Comparison of ENCODE assay signal across 8 cellular contexts in genomic region chr7:17300012-17300411, GRCh38. TPM values are rescaled to one million over a fixed set of nuclear protein-coding genes. Genes with fewer than 3 reads are reported as not detected.
A peak's percentile ranks its signal among the peaks of the same experiment; 100 is the strongest.
DNase-seq lines count a peak whose midpoint lies in the region; ATAC-seq and TF ChIP-seq lines count a peak whose summit lies in the region.

No MANE protein-coding gene starts in this region.

- H3K36me3 ChIP-seq in naive thymus-derived CD4-positive, alpha-beta T cell (ENCODE audit: control insufficient read depth in 2 of 3, insufficient read depth in 3 of 3, low read length in 3 of 3): peaks cover 0 to 9% (median 0%) of the 10 kb centered on the region in 3 experiments

- H3K4me1 Mint-ChIP-seq in dendritic cell treated with granulocyte-macrophage colony-stimulating factor and Interleukin-4, amounts not matched to agents 40 ng/mL and 50 ng/mL, for 4 days (ENCODE audit: low read depth): peaks cover 21% of the 10 kb centered on the region
- peaks cover 32 to 51% (median 39%) of the 10 kb centered on the region in 7 donors for H3K4me1 Mint-ChIP-seq in naive thymus-derived CD4-positive, alpha-beta T cell

- H3K4me3 Mint-ChIP-seq in dendritic cell treated with granulocyte-macrophage colony-stimulating factor and Interleukin-4, amounts not matched to agents 40 ng/mL and 50 ng/mL, for 4 days: peak overlapping the region; percentile 99
- H3K4me3 Mint-ChIP-seq in naive thymus-derived CD4-positive, alpha-beta T cell: peak overlapping the region; percentile 86 to 98 (median 90)

- no peaks in the 10 kb centered on the region for H3K27me3 ChIP-seq in naive thymus-derived CD4-positive, alpha-beta T cell (ENCODE audit: control insufficient read depth in 2 of 2, insufficient read depth in 2 of 2, low read length in 2 of 2)

- no peaks in the 10 kb centered on the region for H3K27me3 Mint-ChIP-seq in dendritic cell treated with granulocyte-macrophage colony-stimulating factor and Interleukin-4, amounts not matched to agents 40 ng/mL and 50 ng/mL, for 4 days
- H3K27me3 Mint-ChIP-seq in naive thymus-derived CD4-positive, alpha-beta T cell: no peaks in the 10 kb centered on the region

- peaks cover 8% of the 10 kb centered on the region for H3K9me3 Mint-ChIP-seq in dendritic cell treated with granulocyte-macrophage colony-stimulating factor and Interleukin-4, amounts not matched to agents 40 ng/mL and 50 ng/mL, for 4 days
- H3K9me3 Mint-ChIP-seq in naive thymus-derived CD4-positive, alpha-beta T cell: peaks cover 0 to 11% (median 0%) of the 10 kb centered on the region in 11 donors

- H3K27ac ChIP-seq in naive thymus-derived CD4-positive, alpha-beta T cell (ENCODE audit: low read depth, low read length): peak overlapping the region; percentile 89

- peaks cover 33% of the 10 kb centered on the region for H3K36me3 Mint-ChIP-seq in dendritic cell treated with granulocyte-macrophage colony-stimulating factor and Interleukin-4, amounts not matched to agents 40 ng/mL and 50 ng/mL, for 4 days (ENCODE audit: low read depth)
- H3K36me3 Mint-ChIP-seq in naive thymus-derived CD4-positive, alpha-beta T cell: peaks cover 0 to 13% (median 0%) of the 10 kb centered on the region in 5 donors

- no peaks in the 10 kb centered on the region for H3K9me3 ChIP-seq in naive thymus-derived CD4-positive, alpha-beta T cell (ENCODE audit: control insufficient read depth in 2 of 3, low read length in 3 of 3)

- peaks cover 13 to 26% of the 10 kb centered on the region in 2 donors for H3K4me1 ChIP-seq in naive thymus-derived CD4-positive, alpha-beta T cell (ENCODE audit: control insufficient read depth in 2 of 2, insufficient read depth in 2 of 2, low read length in 2 of 2)

- no peak for TF ChIP-seq CTCF in AG04449 (IDR thresholded peaks at IDR 0.05; ENCODE audit: insufficient read depth, low read length, missing control alignments)

- no peak for ATAC-seq in naive thymus-derived CD4-positive, alpha-beta T cell
- ATAC-seq in HG02870 (IDR thresholded peaks at IDR 0.05; ENCODE audit: unreplicated experiment): no peak
- ATAC-seq in GM21717 (IDR thresholded peaks at IDR 0.05; ENCODE audit: unreplicated experiment): no peak
- ATAC-seq in HG03378 (IDR thresholded peaks at IDR 0.05; ENCODE audit: unreplicated experiment): no peak

- CTCF ChIA-PET in AG04449 (lab: Yijun Ruan, JAX): interaction anchor here (0.9 to 2.1 kb wide), 5 partner anchors 9 to 350 kb away, joined by 4 to 12 read pairs (median 5); no protein-coding TSS in a partner anchor
- CTCF ChIA-PET in naive thymus-derived CD4-positive, alpha-beta T cell (lab: Charles Lee): interaction anchor here (0.7 kb wide), 1 partner anchor 65 kb away, joined by 3 read pairs; no protein-coding TSS in a partner anchor

- POLR2A ChIA-PET in AG04449 (lab: Yijun Ruan, JAX): no interaction called here
- POLR2A ChIA-PET in naive thymus-derived CD4-positive, alpha-beta T cell (lab: Charles Lee): interaction anchor here (0.9 to 1.2 kb wide), 4 partner anchors 15 to 288 kb away, joined by 3 read pairs; no protein-coding TSS in a partner anchor

- peak overlapping the region; percentile 76 for H3K4me3 ChIP-seq in AG04449 (ENCODE audit: low read depth, low read length)
- H3K4me3 ChIP-seq in naive thymus-derived CD4-positive, alpha-beta T cell (ENCODE audit: low read length): peak overlapping the region; percentile 70

- peak overlapping the region; percentile 95 for H3K27ac Mint-ChIP-seq in dendritic cell treated with granulocyte-macrophage colony-stimulating factor and Interleukin-4, amounts not matched to agents 40 ng/mL and 50 ng/mL, for 4 days
- H3K27ac Mint-ChIP-seq in naive thymus-derived CD4-positive, alpha-beta T cell: peak overlapping the region; percentile 77 to 96 (median 87)

- DNase-seq in AG04449 (ENCODE audit: low read depth, low spot score): no peak
- peak; percentile 35 for DNase-seq in LHCN-M2 (ENCODE audit: low read depth)
- DNase-seq in naive thymus-derived CD4-positive, alpha-beta T cell: peak in 1 of 9 donors; percentile 9
- DNase-seq in NCI-H187 treated with DMSO at 0.1 percent for 48 hours (lab: John Stamatoyannopoulos, UW): no peak

- intact Hi-C loops in dendritic cell treated with granulocyte-macrophage colony-stimulating factor and Interleukin-4, amounts not matched to agents 40 ng/mL and 50 ng/mL, for 4 days (cut with micrococcal nuclease): loop anchor here (2.0 to 10.0 kb wide), 3 partner anchors 235 to 318 kb away; no protein-coding TSS in a partner anchor
- intact Hi-C loops in naive thymus-derived CD4-positive, alpha-beta T cell (cut with micrococcal nuclease): loop anchor here (1.0 to 5.0 kb wide), 6 partner anchors 141 to 368 kb away; no protein-coding TSS in a partner anchor

RNA-seq across cellular contexts. Expression of gene AHR, which starts 1.6 kb away (rescaled TPM):
- 91.3 and 93.2 TPM in 2 replicates for total RNA-seq in LHCN-M2 (2014; rRNA removed)
- polyA plus RNA-seq in LHCN-M2 (2012): 16.9 TPM
- total RNA-seq in naive thymus-derived CD4-positive, alpha-beta T cell: 100 to 1,000 TPM in 1 of 5 experiments, 10 to 100 TPM in 4; 15.7 to 109 (median 28.2) TPM
- 1 to 10 TPM; 6.7 to 7.4 TPM for polyA plus RNA-seq in naive thymus-derived CD4-positive, alpha-beta T cell
